9 cellular contexts compared by ENCODE assay signal in the genomic region with DNA sequence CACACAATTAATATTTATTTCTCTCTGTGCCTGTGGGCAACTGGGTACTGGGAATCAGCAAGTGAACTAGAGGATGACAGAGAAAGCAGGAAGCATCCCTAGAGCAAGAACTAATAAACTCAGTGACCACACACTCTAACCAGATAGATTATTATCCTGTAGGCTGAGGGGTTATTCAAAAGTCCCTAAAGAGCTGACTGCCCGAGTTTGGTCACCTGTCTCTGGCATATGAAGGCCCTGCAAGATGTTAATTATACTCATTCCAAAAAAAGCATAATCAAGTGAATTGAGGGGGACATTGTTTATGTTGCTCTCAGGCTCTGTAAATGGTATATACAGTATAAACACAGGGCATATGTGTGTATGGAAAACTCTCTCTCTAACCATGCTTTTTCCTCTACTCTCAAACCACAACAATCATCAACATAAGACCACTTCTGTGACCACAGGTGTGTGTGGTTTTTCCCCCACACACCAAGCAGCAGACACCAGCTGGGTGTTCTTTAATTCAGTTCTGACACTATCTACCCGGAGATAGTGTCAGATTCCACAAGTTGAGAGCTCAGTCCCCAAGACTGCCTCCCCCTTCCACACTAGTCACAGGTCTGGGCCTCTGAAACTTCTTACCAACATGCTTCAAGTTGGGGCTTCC. TPM values are rescaled to one million over a fixed set of nuclear protein-coding genes. Genes with fewer than 3 reads are reported as not detected.
DNase-seq lines count a peak whose midpoint lies in the region; ATAC-seq and TF ChIP-seq lines count a peak whose summit lies in the region.
"Had no signal": no experiment of that assay in that cellular context is flagged by ENCODE, and none has a peak within 500 bp of the region (broad histone marks: within the 10 kb centered on the region; RNA-seq: fewer than 3 reads in every experiment).

No MANE protein-coding gene starts in this region.

- H3K4me3 ChIP-seq in psoas muscle, result no peak overlapping the region
- H3K4me3 ChIP-seq: heart left ventricle had no signal

- H3K4me1 ChIP-seq in psoas muscle, result no peaks in the 10 kb centered on the region

- H3K4me3 Mint-ChIP-seq in progenitor cell of endocrine pancreas (ENCODE audit: low read depth), result no peak overlapping the region

- H3K27me3 Mint-ChIP-seq in progenitor cell of endocrine pancreas, result peaks cover 17% of the 10 kb centered on the region

- DNase-seq in activated naive CD4-positive, alpha-beta T cell treated with Interleukin-2 at 50 U/mL for 16 hours, result peak; percentile 39
- no peak for DNase-seq in activated naive CD4-positive, alpha-beta T cell (lab: John Stamatoyannopoulos, UW)
- DNase-seq in activated gamma-delta T cell treated with anti-CD3 and anti-CD28 coated beads, Interleukin-2, amount 50 U/mL, for 16 hours (ENCODE audit: low read depth), result peak; percentile 4
- DNase-seq in psoas muscle (no peak), progenitor cell of endocrine pancreas (ENCODE audit: low spot score, unreplicated experiment) (no peak), nucleus accumbens (lab: John Stamatoyannopoulos, UW) (no peak), COLO668 (lab: John Stamatoyannopoulos, UW; ENCODE audit: unreplicated experiment) (no peak)
- DNase-seq: heart left ventricle had no signal

- peaks cover 7% of the 10 kb centered on the region for H3K9me3 ChIP-seq in psoas muscle

- H3K27ac Mint-ChIP-seq in progenitor cell of endocrine pancreas, result no peak overlapping the region

- H3K9me3 Mint-ChIP-seq in progenitor cell of endocrine pancreas (ENCODE audit: low read depth), result no peaks in the 10 kb centered on the region

- no peak overlapping the region for H3K27ac ChIP-seq in psoas muscle
- H3K27ac ChIP-seq: heart left ventricle had no signal

- TF ChIP-seq CTCF in psoas muscle (IDR thresholded peaks at IDR 0.05) (no peak), progenitor cell of endocrine pancreas (IDR thresholded peaks at IDR 0.05; ENCODE audit: unreplicated experiment) (no peak)

- ATAC-seq in HG03575 (IDR thresholded peaks at IDR 0.05; ENCODE audit: extremely low read depth, insufficient number of reproducible peaks, low FRiP score, unreplicated experiment) (peak; percentile 45), psoas muscle (no peak)
- ATAC-seq: heart left ventricle had no signal

- H3K4me1 Mint-ChIP-seq in progenitor cell of endocrine pancreas (ENCODE audit: low read depth), result no peaks in the 10 kb centered on the region

- no peaks in the 10 kb centered on the region for H3K36me3 ChIP-seq in psoas muscle (ENCODE audit: insufficient read depth in 1 of 2, low read depth in 1 of 2)
- H3K36me3 ChIP-seq: heart left ventricle had no signal

- intact Hi-C loops in psoas muscle (cut with DNase I), result no loop called here

- WGBS in psoas muscle, 3 donors, result 31 to 42% (median 36%) methylated on average over 2 of the region's 2 CpGs

- H3K36me3 Mint-ChIP-seq in progenitor cell of endocrine pancreas (ENCODE audit: insufficient read depth), result no peaks in the 10 kb centered on the region

- peaks cover 0 to 18% (median 0%) of the 10 kb centered on the region in 3 donors for H3K27me3 ChIP-seq in psoas muscle (ENCODE audit: insufficient read depth in 3 of 3, low read length in 2 of 3)

RNA-seq across cellular contexts. Expression of a gene that starts 6.2 kb away (rescaled TPM):
- total RNA-seq in psoas muscle, result under 1 TPM; 0.34 to 0.64 (median 0.43) TPM
- under 1 TPM; 0.06 to 0.13 (median 0.08) TPM for polyA plus RNA-seq in psoas muscle
- 2.8 and 3.6 TPM in 2 replicates for total RNA-seq in progenitor cell of endocrine pancreas

RNA-seq across cellular contexts. Expression of a gene that starts 56.2 kb away (rescaled TPM):
- 10 to 100 TPM; 11.6 to 29.1 (median 20.3) TPM for total RNA-seq in psoas muscle
- 10 to 100 TPM in 1 of 3 donors, 1 to 10 TPM in 2; 6.4 to 12.4 (median 7.6) TPM for polyA plus RNA-seq in psoas muscle
- total RNA-seq in progenitor cell of endocrine pancreas, result 19.2 and 20.2 TPM in 2 replicates

Comparison
In these comparisons a context has a peak if more than half of its experiments do, and no peak if none do; other contexts are left out.
1. DNase-seq: peak in activated naive CD4-positive, alpha-beta T cell treated with Interleukin-2 at 50 U/mL for 16 hours (single experiment) and activated gamma-delta T cell treated with anti-CD3 and anti-CD28 coated beads, Interleukin-2, amount 50 U/mL, for 16 hours (single experiment); none in activated naive CD4-positive, alpha-beta T cell (0 of 4), psoas muscle (0 of 2), progenitor cell of endocrine pancreas (single experiment), nucleus accumbens (0 of 56) and COLO668 (single experiment).